ENCODE assay signal across 14 cellular contexts in genomic region chr11:19790831-19791552, GRCh38.
DNase-seq lines count a peak whose midpoint lies in the region; ATAC-seq lines count a peak whose summit lies in the region.
"Had no signal": no experiment of that assay in that cellular context is flagged by ENCODE, and none has a peak within 500 bp of the region (broad histone marks: within the 10 kb centered on the region; RNA-seq: fewer than 3 reads in every experiment).

No MANE protein-coding gene starts in this region.

- H3K4me3 Mint-ChIP-seq in memory B cell, result no peak overlapping the region
- H3K4me3 Mint-ChIP-seq: activated T-cell treated with anti-CD3 and anti-CD28 coated beads, Interleukin-2, amount 50 U/mL, for 72 hours; CD4-positive, alpha-beta memory T cell had no signal

- peaks cover 3% of the 10 kb centered on the region for H3K27me3 Mint-ChIP-seq in memory B cell

- ATAC-seq in GM18867 (IDR thresholded peaks at IDR 0.05; ENCODE audit: unreplicated experiment), result peak; percentile 81
- peak; percentile 70 for ATAC-seq in GM21786 (IDR thresholded peaks at IDR 0.05; ENCODE audit: unreplicated experiment)
- peak; percentile 31 for ATAC-seq in memory B cell (ENCODE audit: low read depth)
- ATAC-seq in GM21528 (IDR thresholded peaks at IDR 0.05; ENCODE audit: low FRiP score, unreplicated experiment), result no peak
- ATAC-seq: activated T-cell treated with anti-CD3 and anti-CD28 coated beads, Interleukin-2, amount 50 U/mL, for 72 hours had no signal

- DNase-seq in NCI-H69 (lab: John Stamatoyannopoulos, UW) (peak; percentile 65), memory B cell (ENCODE audit: low spot score in 2 of 2) (no peak), NCI-H1092 treated with DMSO at 0.1 percent for 48 hours (lab: John Stamatoyannopoulos, UW) (no peak), T-helper 2 cell (no peak), NCI-H2171 treated with DMSO at 0.1 percent for 48 hours (lab: John Stamatoyannopoulos, UW) (no peak)
- DNase-seq: activated T-cell treated with anti-CD3 and anti-CD28 coated beads, Interleukin-2, amount 50 U/mL, for 72 hours; CD4-positive, alpha-beta memory T cell; glutamatergic neuron; NCI-H446 treated with DMSO at 0.1 percent for 48 hours; SIG-M5; stimulated activated CD4-positive, alpha-beta T cell treated with anti-CD3 and anti-CD28 coated beads, Interleukin-4, amount 100 ng/mL, for 4 hours had no signal

- peaks cover 2% of the 10 kb centered on the region for H3K4me1 Mint-ChIP-seq in memory B cell
- H3K4me1 Mint-ChIP-seq: CD4-positive, alpha-beta memory T cell had no signal

- H3K9me3 Mint-ChIP-seq in memory B cell, result no peaks in the 10 kb centered on the region
- H3K9me3 Mint-ChIP-seq: activated T-cell treated with anti-CD3 and anti-CD28 coated beads, Interleukin-2, amount 50 U/mL, for 72 hours; CD4-positive, alpha-beta memory T cell had no signal

- H3K27ac Mint-ChIP-seq in memory B cell, result no peak overlapping the region
- H3K27ac Mint-ChIP-seq: activated T-cell treated with anti-CD3 and anti-CD28 coated beads, Interleukin-2, amount 50 U/mL, for 72 hours; CD4-positive, alpha-beta memory T cell had no signal

- no peaks in the 10 kb centered on the region for H3K36me3 Mint-ChIP-seq in memory B cell
- H3K36me3 Mint-ChIP-seq: CD4-positive, alpha-beta memory T cell had no signal
